In the genomic region with DNA sequence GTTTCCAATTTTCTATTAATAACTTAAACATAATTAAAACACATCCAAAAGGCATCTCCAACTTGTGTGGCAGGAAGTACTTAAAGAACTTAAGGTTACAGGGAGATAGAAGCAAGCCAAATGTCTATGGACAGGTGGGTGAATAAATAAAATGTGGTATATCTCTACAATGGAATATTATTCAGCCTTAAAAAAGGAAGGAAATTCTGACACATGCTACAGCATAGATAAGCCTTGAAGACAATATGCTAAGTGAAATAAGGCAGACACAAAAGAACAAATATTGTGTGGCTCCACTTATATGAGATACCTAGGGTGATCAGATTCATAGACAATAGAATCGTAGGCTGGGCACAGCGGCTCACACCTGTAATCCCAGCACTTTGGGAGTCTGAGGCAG, we compare ENCODE assay signal across 7 cellular contexts.
"Had no signal": no experiment of that assay in that cellular context is flagged by ENCODE, and none has a peak within 500 bp of the region (broad histone marks: within the 10 kb centered on the region; RNA-seq: fewer than 3 reads in every experiment).

No MANE protein-coding gene starts in this region.

- H3K9ac ChIP-seq: GM23248 had no signal

- H3K4me3 ChIP-seq: GM23248, HAP-1 had no signal

- H3K27ac ChIP-seq: GM23248 had no signal

- H2AFZ ChIP-seq: GM23248 had no signal

- ATAC-seq: HCT116 had no signal

- H3K9me3 ChIP-seq: HAP-1 had no signal

- DNase-seq: GOT3, H7, IMR-90, KBM-7 had no signal

- H3K36me3 ChIP-seq: HAP-1 had no signal

- H3K4me1 ChIP-seq: HAP-1 had no signal
